26 cellular contexts compared by ENCODE assay signal in the genomic region with DNA sequence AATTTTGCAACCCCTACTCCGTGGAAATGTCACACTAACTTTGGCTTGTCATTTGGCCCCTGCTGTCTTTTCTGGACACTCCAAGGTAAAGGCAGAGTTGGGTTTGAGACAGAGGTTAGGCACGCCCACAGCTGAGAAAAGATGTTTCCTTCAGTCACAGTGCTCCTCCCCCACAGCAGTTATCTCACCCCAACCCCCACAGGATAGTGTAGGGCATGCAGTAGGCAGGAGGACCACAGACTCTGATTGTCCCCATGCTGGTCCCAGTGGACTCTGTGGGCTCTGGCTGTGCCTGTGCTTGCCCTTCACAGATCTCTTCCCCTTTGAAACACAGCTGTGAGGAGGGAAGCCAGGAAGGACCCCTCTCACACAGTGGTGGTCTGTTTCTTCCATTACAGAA.
A peak's percentile ranks its signal among the peaks of the same experiment; 100 is the strongest.
DNase-seq lines count a peak whose midpoint lies in the region; ATAC-seq, FAIRE-seq and TF ChIP-seq lines count a peak whose summit lies in the region.
"Had no signal": no experiment of that assay in that cellular context is flagged by ENCODE, and none has a peak within 500 bp of the region (broad histone marks: within the 10 kb centered on the region; RNA-seq: fewer than 3 reads in every experiment).

No MANE protein-coding gene starts in this region.

- no peak overlapping the region for H2AK5ac ChIP-seq in trophoblast cell (ENCODE audit: low read length)

- peaks cover 30% of the 10 kb centered on the region for H3K36me3 ChIP-seq in DND-41 (ENCODE audit: insufficient read depth, low read length)
- H3K36me3 ChIP-seq in trophoblast cell (ENCODE audit: control insufficient read depth in 1 of 2, insufficient read depth in 2 of 2, low read length in 2 of 2) = peaks cover 0 to 2% of the 10 kb centered on the region in 2 experiments
- no peaks in the 10 kb centered on the region for H3K36me3 ChIP-seq in WERI-Rb-1
- H3K36me3 ChIP-seq: ascending aorta, gastroesophageal sphincter, spleen had no signal

- H4K8ac ChIP-seq in trophoblast cell (ENCODE audit: low read depth, low read length) = peak overlapping the region; percentile 51

- no peak overlapping the region for H3K4ac ChIP-seq in trophoblast cell (ENCODE audit: low read depth, low read length)

- FAIRE-seq in urothelium cell line (lab: Jason Lieb, UNC) = no peak
- FAIRE-seq: G401.6, HepG2 had no signal

- peak overlapping the region; percentile 11 for H3K14ac ChIP-seq in trophoblast cell (ENCODE audit: low read length)

- H3K18ac ChIP-seq in trophoblast cell (ENCODE audit: low read length) = no peak overlapping the region

- H3K79me2 ChIP-seq in DND-41 (ENCODE audit: insufficient read depth, low read length) (peaks cover 96% of the 10 kb centered on the region), trophoblast cell (ENCODE audit: control insufficient read depth, insufficient read depth, low read length, poor library complexity) (no peaks in the 10 kb centered on the region)
- H3K79me2 ChIP-seq: parathyroid adenoma had no signal

- no peak overlapping the region for H4K12ac ChIP-seq in trophoblast cell (ENCODE audit: low read depth, low read length)

- H3K4me1 ChIP-seq in DND-41 (ENCODE audit: insufficient read depth, low read length) = peaks cover 41% of the 10 kb centered on the region
- peaks cover 5 to 6% of the 10 kb centered on the region in 2 experiments for H3K4me1 ChIP-seq in trophoblast cell (ENCODE audit: control insufficient read depth in 1 of 2, insufficient read depth in 2 of 2, low read length in 2 of 2)
- H3K4me1 ChIP-seq: ascending aorta, gastroesophageal sphincter, parathyroid adenoma had no signal

- H3K4me3 ChIP-seq in DND-41 (ENCODE audit: low read depth in 1 of 2, low read length in 2 of 2) (no peak overlapping the region), trophoblast cell (ENCODE audit: low read depth, low read length) (no peak overlapping the region), WERI-Rb-1 (ENCODE audit: low read depth, low read length) (no peak overlapping the region)
- H3K4me3 ChIP-seq: ascending aorta, gastroesophageal sphincter, GM23248, spleen had no signal

- H3K9me3 ChIP-seq in DND-41 (ENCODE audit: insufficient read depth, low read length, severe bottlenecking) (peaks cover 18% of the 10 kb centered on the region), trophoblast cell (ENCODE audit: insufficient read depth, low read depth, low read length) (peaks cover 13% of the 10 kb centered on the region), WERI-Rb-1 (ENCODE audit: severe bottlenecking) (peaks cover 16% of the 10 kb centered on the region)

- ATAC-seq in DND-41 (ENCODE audit: insufficient read depth, low read depth) = peak; percentile 88
- ATAC-seq: gastroesophageal sphincter; HepG2; left lobe of liver; naive thymus-derived CD4-positive, alpha-beta T cell had no signal

- TF ChIP-seq CTCF in DND-41 (IDR thresholded peaks at IDR 0.05; ENCODE audit: borderline replicate concordance, extremely low read depth, low read length, poor library complexity, severe bottlenecking) (no peak), VCaP (conservative IDR thresholded peaks at IDR 0.05) (no peak), WERI-Rb-1 (IDR thresholded peaks at IDR 0.05; ENCODE audit: low read depth, low read length) (no peak)

- H3K4me2 ChIP-seq in DND-41 (ENCODE audit: insufficient read depth, low read length) (peak overlapping the region; percentile 17; the same call in 1 of the 2 replicates), trophoblast cell (ENCODE audit: low read length) (no peak overlapping the region)

- H4K91ac ChIP-seq in trophoblast cell (ENCODE audit: low read depth, low read length) = no peak overlapping the region

- H3K9ac ChIP-seq in DND-41 (ENCODE audit: low read depth, low read length) (0 out of 2 replicates have a peak overlapping the region, but pooled peaks have one; percentile 3), trophoblast cell (ENCODE audit: low read length) (peak overlapping the region; percentile 24)
- H3K9ac ChIP-seq: GM23248, parathyroid adenoma had no signal

- DNase-seq in DND-41 = peak; percentile 74
- peak; percentile 38 for DNase-seq in KBM-7
- no peak for DNase-seq in trophoblast cell
- no peak for DNase-seq in WERI-Rb-1
- no peak for DNase-seq in NCI-H2227 (lab: John Stamatoyannopoulos, UW; ENCODE audit: unreplicated experiment)
- no peak for DNase-seq in urothelium cell line (ENCODE audit: low spot score)
- DNase-seq: activated B cell treated with CpG ODN at 0.5 μM for 24 hours; CD4-positive, alpha-beta memory T cell; endodermal cell; GM23248; hypothalamus; naive thymus-derived CD4-positive, alpha-beta T cell; NCI-H1417 treated with DMSO at 0.1 percent for 48 hours; NCI-H446 treated with DMSO at 0.1 percent for 48 hours; NK-92 treated with Interleukin-12 subunit alpha and Interleukin-12 subunit beta, amount 100 ng/mL, for 24 hours; right cardiac atrium; spleen; stimulated activated CD4-positive, alpha-beta T cell treated with anti-CD3 and anti-CD28 coated beads, Interleukin-2, amount 100 ng/mL, for 48 hours; stimulated activated naive CD4-positive, alpha-beta T cell treated with Interleukin-2 at 50 U/mL for 16 hours had no signal

- peaks cover 3% of the 10 kb centered on the region for H3K79me1 ChIP-seq in trophoblast cell (ENCODE audit: low read length)

- H3K27ac ChIP-seq in DND-41 (ENCODE audit: low read length) (peak overlapping the region; percentile 60), VCaP (peak overlapping the region; percentile 93), trophoblast cell (ENCODE audit: low read depth, low read length) (no peak overlapping the region), WERI-Rb-1 (no peak overlapping the region)
- H3K27ac ChIP-seq: ascending aorta, gastroesophageal sphincter, GM23248, parathyroid adenoma, spleen had no signal

- H2BK5ac ChIP-seq in trophoblast cell (ENCODE audit: low read depth, low read length, poor library complexity) = peak overlapping the region; percentile 34

- WGBS in trophoblast cell (ENCODE audit: extremely low coverage, insufficient coverage, insufficient read length) = no CpG with 5 or more reads among the region's 2 CpGs

- H2AFZ ChIP-seq in DND-41 (ENCODE audit: low read depth, low read length) = no peak overlapping the region
- no peak overlapping the region for H2AFZ ChIP-seq in trophoblast cell (ENCODE audit: insufficient read depth, low read length, poor library complexity)
- H2AFZ ChIP-seq: GM23248, parathyroid adenoma had no signal

- in situ Hi-C loops in KBM-7 (cut with MboI; ENCODE audit: low pct_unique_long_range_greater_than_20kb, low sequenced_read_pairs) = no loop called here

- H4K20me1 ChIP-seq in DND-41 (ENCODE audit: insufficient read depth, low read length) = peaks cover 6% of the 10 kb centered on the region; the same call in 1 of the 2 replicates

- H3K27me3 ChIP-seq in DND-41 (ENCODE audit: insufficient read depth, low read length, poor library complexity) (no peaks in the 10 kb centered on the region), trophoblast cell (ENCODE audit: insufficient read depth, low read length) (no peaks in the 10 kb centered on the region), WERI-Rb-1 (ENCODE audit: insufficient read depth, low read depth, severe bottlenecking) (no peaks in the 10 kb centered on the region)
- H3K27me3 ChIP-seq: ascending aorta, gastroesophageal sphincter, spleen had no signal

- H3K23ac ChIP-seq in trophoblast cell (ENCODE audit: low read length) = no peak overlapping the region

- H2BK12ac ChIP-seq in trophoblast cell (ENCODE audit: low read length) = no peak overlapping the region

- H2BK120ac ChIP-seq in trophoblast cell (ENCODE audit: insufficient read depth, low read length, poor library complexity) = no peak overlapping the region

Comparison
In these comparisons a context has a peak if more than half of its experiments do, and no peak if none do; other contexts are left out.
1. DNase-seq: peak in DND-41 (single experiment) and KBM-7 (single experiment); none in trophoblast cell (0 of 2), WERI-Rb-1 (single experiment), NCI-H2227 (single experiment) and urothelium cell line (single experiment).
2. H3K27ac ChIP-seq: peak in DND-41 (single experiment) and VCaP (single experiment); none in trophoblast cell (single experiment) and WERI-Rb-1 (single experiment).